In genomic region chr7:151075662-151075971, GRCh38 we compare ENCODE assay signal across 18 cellular contexts. TPM values are rescaled to one million over a fixed set of nuclear protein-coding genes. Genes with fewer than 3 reads are reported as not detected.
DNase-seq lines count a peak whose midpoint lies in the region; ATAC-seq, FAIRE-seq and TF ChIP-seq lines count a peak whose summit lies in the region.
"Had no signal": no experiment of that assay in that cellular context is flagged by ENCODE, and none has a peak within 500 bp of the region (broad histone marks: within the 10 kb centered on the region; RNA-seq: fewer than 3 reads in every experiment).

No MANE protein-coding gene starts in this region.

- POLR2A ChIA-PET in MCF 10A (lab: Yijun Ruan, JAX) = interaction anchor here (2.0 to 2.4 kb wide), 2 partner anchors 12 to 41 kb away, joined by 7 to 13 read pairs; no protein-coding TSS in a partner anchor
- POLR2A ChIA-PET in K562 (lab: Yijun Ruan, JAX) = interaction anchor here (1.2 to 1.8 kb wide), 5 partner anchors 8 to 48 kb away, joined by 4 to 8 read pairs (median 5); partner anchors contain the start of gene ABCB8

- TF ChIP-seq EP300 in K562 (IDR thresholded peaks at IDR 0.05; ENCODE audit: low read length) = no peak

- H3K4me1 ChIP-seq in breast epithelium (peaks cover 6 to 12% of the 10 kb centered on the region in 2 donors), K562 (replicated peaks in 1 of 2; ENCODE audit: control insufficient read depth in 2 of 2, insufficient read depth in 2 of 2, low read length in 2 of 2) (peaks cover 23 to 73% of the 10 kb centered on the region in 2 experiments)

- H3K9me1 ChIP-seq in K562 (ENCODE audit: control insufficient read depth, insufficient read depth, low read length) = no peaks in the 10 kb centered on the region

- no peak overlapping the region for H3K4me3 ChIP-seq in breast epithelium
- H3K4me3 ChIP-seq in K562 = no peak overlapping the region
- H3K4me3 ChIP-seq: BLaER1, SJCRH30 had no signal

- intact Hi-C loops in MCF 10A (cut with micrococcal nuclease) (no loop called here), breast epithelium (cut with DNase I; ENCODE audit: low total_unique reads) (no loop called here), K562 (cut with micrococcal nuclease) (no loop called here)

- TF ChIP-seq RAD21 in K562 (CRISPR knock-in tag; conservative IDR thresholded peaks at IDR 0.05 in 1 of 2, IDR thresholded peaks at IDR 0.05 in 1 of 2) = no peak

- H3K9me3 ChIP-seq in breast epithelium (no peaks in the 10 kb centered on the region), K562 (replicated peaks; ENCODE audit: control insufficient read depth, insufficient read depth, low read depth, low read length) (no peaks in the 10 kb centered on the region)
- H3K9me3 ChIP-seq: BLaER1, SJCRH30 had no signal

- no peak for TF ChIP-seq CTCF in MCF 10A (IDR thresholded peaks at IDR 0.05; ENCODE audit: unreplicated experiment)
- TF ChIP-seq CTCF in breast epithelium (IDR thresholded peaks at IDR 0.05) = no peak
- no peak for TF ChIP-seq CTCF in K562 (IDR thresholded peaks at IDR 0.05 in 2 of 3, conservative IDR thresholded peaks at IDR 0.05 in 1 of 3; ENCODE audit: insufficient read depth in 2 of 3, low read depth in 1 of 3, low read length in 3 of 3)
- no peak for TF ChIP-seq CTCF in neural crest cell (conservative IDR thresholded peaks at IDR 0.05)

- WGBS in K562 (ENCODE audit: insufficient coverage, low coverage, missing lambda C conversion rate) = 80% methylated on average over 7 of the region's 7 CpGs

- H3K79me2 ChIP-seq in K562 (ENCODE audit: control insufficient read depth, insufficient read depth, low read length) = peaks cover 21% of the 10 kb centered on the region

- TF ChIP-seq POLR2A in breast epithelium (IDR thresholded peaks at IDR 0.05) (no peak), K562 (conservative IDR thresholded peaks at IDR 0.05) (no peak)

- H3K4me3 Mint-ChIP-seq in MCF 10A (ENCODE audit: unreplicated experiment) (no peak overlapping the region), neural crest cell (peak overlapping the region; percentile 71)
- H3K4me3 Mint-ChIP-seq: CD4-positive, alpha-beta memory T cell had no signal

- no peak for FAIRE-seq in K562 (lab: Jason Lieb, UNC)
- FAIRE-seq: D721Med had no signal

- H4K20me1 ChIP-seq in K562 (replicated peaks; ENCODE audit: control insufficient read depth, insufficient read depth, low read length) = peaks cover 5% of the 10 kb centered on the region

- H3K9me3 Mint-ChIP-seq in MCF 10A (ENCODE audit: unreplicated experiment) = no peaks in the 10 kb centered on the region
- H3K9me3 Mint-ChIP-seq in neural crest cell = no peaks in the 10 kb centered on the region
- H3K9me3 Mint-ChIP-seq: CD4-positive, alpha-beta memory T cell had no signal

- H3K27me3 Mint-ChIP-seq in MCF 10A (ENCODE audit: insufficient read depth, unreplicated experiment) (no peaks in the 10 kb centered on the region), neural crest cell (ENCODE audit: low read depth) (no peaks in the 10 kb centered on the region)
- H3K27me3 Mint-ChIP-seq: CD4-positive, alpha-beta memory T cell had no signal

- no peak overlapping the region for H2AFZ ChIP-seq in K562 (ENCODE audit: low read depth, low read length)

- H3K36me3 Mint-ChIP-seq in MCF 10A (ENCODE audit: insufficient read depth, unreplicated experiment) (peaks cover 45% of the 10 kb centered on the region), neural crest cell (ENCODE audit: low read depth) (peaks cover 7% of the 10 kb centered on the region)

- in situ Hi-C loops in K562 (cut with MboI) = no loop called here

- H3K27ac ChIP-seq in breast epithelium (no peak overlapping the region), K562 (ENCODE audit: extremely low read depth, low read depth, low read length) (no peak overlapping the region)
- H3K27ac ChIP-seq: BLaER1, SJCRH30 had no signal

- H3K4me2 ChIP-seq in K562 (ENCODE audit: insufficient read depth, low read length) = no peak overlapping the region
- H3K4me2 ChIP-seq: BLaER1 had no signal

- peak overlapping the region in 1 of 2 experiments; percentile 74; a peak in 2 of 4 replicates for H3K9ac ChIP-seq in K562 (ENCODE audit: insufficient read depth in 1 of 2, low read depth in 2 of 2, low read length in 2 of 2)
- H3K9ac ChIP-seq: BLaER1 had no signal

- CTCF ChIA-PET in MCF 10A (lab: Yijun Ruan, JAX) = interaction anchor here (0.8 to 1.6 kb wide), 2 partner anchors 12 to 14 kb away, joined by 3 to 4 read pairs; no protein-coding TSS in a partner anchor
- CTCF ChIA-PET in K562 (lab: Yijun Ruan, JAX; ENCODE audit: low intra/inter-chr PET ratio) = no interaction called here

- DNase-seq in MCF 10A (ENCODE audit: unreplicated experiment) (no peak), breast epithelium (ENCODE audit: low spot score in 2 of 2) (no peak), K562 (ENCODE audit: extremely low read depth in 1 of 4, low spot score in 3 of 4) (no peak), neural crest cell (ENCODE audit: low read depth, low spot score) (no peak), HCEC 1CT (no peak), HT-29 (ENCODE audit: low spot score) (no peak)
- DNase-seq: H7, KBM-7, NCI-H1105 treated with DMSO at 0.1 percent for 48 hours, NCI-H1694, NCI-H2081 treated with DMSO at 0.1 percent for 48 hours, NCI-H446 treated with DMSO at 0.1 percent for 48 hours, OCI-M1, SJCRH30 had no signal

- ATAC-seq in K562 (no peak), GM18867 (IDR thresholded peaks at IDR 0.05; ENCODE audit: unreplicated experiment) (no peak)

- H3K27me3 ChIP-seq in breast epithelium (no peaks in the 10 kb centered on the region), K562 (ENCODE audit: control insufficient read depth in 2 of 2, insufficient read depth in 2 of 2, low read length in 2 of 2) (no peaks in the 10 kb centered on the region)
- H3K27me3 ChIP-seq: BLaER1, SJCRH30 had no signal

- H3K36me3 ChIP-seq in breast epithelium (peaks cover 13% of the 10 kb centered on the region), K562 (ENCODE audit: control insufficient read depth, insufficient read depth, low read length) (peaks cover 90% of the 10 kb centered on the region)

- BruUV-seq in MCF 10A (replicated peaks; lab: Mats Ljungman, UMichigan) = TSS peak; percentile 33
- no TSS peak for BruUV-seq in K562 (replicated peaks; lab: Mats Ljungman, UMichigan)

- H3K4me1 Mint-ChIP-seq in MCF 10A (ENCODE audit: insufficient read depth, unreplicated experiment) (peaks cover 16% of the 10 kb centered on the region), neural crest cell (peaks cover 17% of the 10 kb centered on the region)

- H3K27ac Mint-ChIP-seq in MCF 10A (ENCODE audit: low read depth, unreplicated experiment) (no peak overlapping the region), neural crest cell (ENCODE audit: unreplicated experiment) (peak overlapping the region; percentile 43)

RNA-seq across cellular contexts. Expression of gene FASTK, which starts 5.0 kb away (rescaled TPM):
- total RNA-seq in MCF 10A (2022) (79.3 and 83.6 TPM in 2 replicates), breast epithelium (10 to 100 TPM; 45.6 to 63.5 (median 60.0) TPM), K562 (2014; rRNA removed) (114 and 139 TPM in 2 replicates), K562 (2014; rRNA removed; fragmentation: Illumina TruSeq; extraction: Trizol) (8.3 and 12.6 TPM in 2 replicates), K562 (2015; rRNA removed; fragmentation: Illumina TruSeq; extraction: Trizol) (50.3 and 55.4 TPM in 2 replicates), K562 (2021) (106 and 112 TPM in 2 replicates), neural crest cell (82.4 and 86.1 TPM in 2 replicates)
- total RNA-seq in K562 (2011; cell fraction: chromatin; rRNA removed; ENCODE audit: low replicate concordance) = 153 and 539 TPM in 2 replicates
- 501 and 515 TPM in 2 replicates for total RNA-seq in K562 (2011; cell fraction: nucleolus; rRNA removed)
- 225 and 261 TPM in 2 replicates for total RNA-seq in K562 (2011; cell fraction: nucleoplasm; rRNA removed)
- polyA plus RNA-seq in K562 (2011; rRNA removed) (48.2 and 69.4 TPM in 2 replicates), K562 (2014; fragmentation: Illumina TruSeq; extraction: Trizol) (38.2 and 53.4 TPM in 2 replicates), K562 (2014; fragmentation: Nextera tagmentation; extraction: Ambion mirVana) (1 to 10 TPM in 1 of 2 experiments, under 1 TPM in 1; 0.51 to 2.7 TPM), K562 (2014; rRNA removed) (150 and 181 TPM in 2 replicates)
- polyA plus RNA-seq in K562 (2011; cell fraction: cytosol; rRNA removed) = 50.7 and 105 TPM in 2 replicates
- 711 and 1,075 TPM in 2 replicates for polyA plus RNA-seq in K562 (2011; cell fraction: nucleus; rRNA removed)
- 70.9 and 124 TPM in 2 replicates for polyA plus RNA-seq in K562 (2012)
- 18.8 and 24.7 TPM in 2 replicates for polyA minus RNA-seq in K562 (2011; rRNA and poly(A)+ RNA removed)
- polyA minus RNA-seq in K562 (2011; cell fraction: cytosol; rRNA and poly(A)+ RNA removed) = 22.8 and 23.4 TPM in 2 replicates
- polyA minus RNA-seq in K562 (2011; cell fraction: nucleus; rRNA and poly(A)+ RNA removed) = 187 and 189 TPM in 2 replicates
- total RNA-seq in HT-29 (2014; rRNA removed; shearing (Covaris generic)) = 265 and 300 TPM in 2 replicates

RNA-seq across cellular contexts. Expression of gene TMUB1, which starts 7.7 kb away (rescaled TPM):
- 25.7 and 30.1 TPM in 2 replicates for total RNA-seq in MCF 10A (2022)
- total RNA-seq in breast epithelium = 10 to 100 TPM; 32.1 to 36.1 (median 35.0) TPM
- 28.8 and 70.7 TPM in 2 replicates for total RNA-seq in K562 (2011; cell fraction: chromatin; rRNA removed; ENCODE audit: low replicate concordance)
- total RNA-seq in K562 (2011; cell fraction: nucleolus; rRNA removed) = 113 and 126 TPM in 2 replicates
- 72.2 and 72.4 TPM in 2 replicates for total RNA-seq in K562 (2011; cell fraction: nucleoplasm; rRNA removed)
- 189 and 255 TPM in 2 replicates for total RNA-seq in K562 (2014; rRNA removed)
- total RNA-seq in K562 (2014; rRNA removed; fragmentation: Illumina TruSeq; extraction: Trizol) = 19.4 and 21.4 TPM in 2 replicates
- 86.3 and 97.0 TPM in 2 replicates for total RNA-seq in K562 (2015; rRNA removed; fragmentation: Illumina TruSeq; extraction: Trizol)
- total RNA-seq in K562 (2021) = 233 and 241 TPM in 2 replicates
- 38.4 and 59.7 TPM in 2 replicates for polyA plus RNA-seq in K562 (2011; rRNA removed)
- 86.5 and 297 TPM in 2 replicates for polyA plus RNA-seq in K562 (2011; cell fraction: cytosol; rRNA removed)
- polyA plus RNA-seq in K562 (2011; cell fraction: nucleus; rRNA removed) = 123 and 249 TPM in 2 replicates
- 165 and 183 TPM in 2 replicates for polyA plus RNA-seq in K562 (2012)
- 74.1 and 210 TPM in 2 replicates for polyA plus RNA-seq in K562 (2014; fragmentation: Illumina TruSeq; extraction: Trizol)
- under 1 TPM; 0.14 to 0.34 TPM for polyA plus RNA-seq in K562 (2014; fragmentation: Nextera tagmentation; extraction: Ambion mirVana)
- 195 and 207 TPM in 2 replicates for polyA plus RNA-seq in K562 (2014; rRNA removed)
- 8.2 and 12.5 TPM in 2 replicates for polyA minus RNA-seq in K562 (2011; rRNA and poly(A)+ RNA removed)
- polyA minus RNA-seq in K562 (2011; cell fraction: cytosol; rRNA and poly(A)+ RNA removed) = 52.4 and 69.4 TPM in 2 replicates
- polyA minus RNA-seq in K562 (2011; cell fraction: nucleus; rRNA and poly(A)+ RNA removed) = 18.0 and 20.3 TPM in 2 replicates
- 44.9 and 46.5 TPM in 2 replicates for total RNA-seq in neural crest cell
- total RNA-seq in HT-29 (2014; rRNA removed; shearing (Covaris generic)) = 258 and 264 TPM in 2 replicates

RNA-seq across cellular contexts. Expression of gene AGAP3, which starts 10.7 kb away (rescaled TPM):
- total RNA-seq in MCF 10A (2022) (95.6 and 138 TPM in 2 replicates), breast epithelium (10 to 100 TPM; 47.2 to 58.1 (median 55.1) TPM), K562 (2014; rRNA removed) (62.2 and 94.2 TPM in 2 replicates), K562 (2014; rRNA removed; fragmentation: Illumina TruSeq; extraction: Trizol) (34.6 and 44.0 TPM in 2 replicates), K562 (2015; rRNA removed; fragmentation: Illumina TruSeq; extraction: Trizol) (59.8 and 60.0 TPM in 2 replicates), K562 (2021) (178 and 208 TPM in 2 replicates), neural crest cell (128 and 139 TPM in 2 replicates)
- total RNA-seq in K562 (2011; cell fraction: chromatin; rRNA removed; ENCODE audit: low replicate concordance) = 309 and 657 TPM in 2 replicates
- total RNA-seq in K562 (2011; cell fraction: nucleolus; rRNA removed) = 263 and 322 TPM in 2 replicates
- total RNA-seq in K562 (2011; cell fraction: nucleoplasm; rRNA removed) = 258 and 293 TPM in 2 replicates
- polyA plus RNA-seq in K562 (2011; rRNA removed) (61.4 and 65.4 TPM in 2 replicates), K562 (2014; fragmentation: Illumina TruSeq; extraction: Trizol) (66.7 and 96.7 TPM in 2 replicates), K562 (2014; fragmentation: Nextera tagmentation; extraction: Ambion mirVana) (1 to 10 TPM; 3.4 to 4.4 TPM), K562 (2014; rRNA removed) (118 and 127 TPM in 2 replicates)
- 86.8 and 233 TPM in 2 replicates for polyA plus RNA-seq in K562 (2011; cell fraction: cytosol; rRNA removed)
- polyA plus RNA-seq in K562 (2011; cell fraction: nucleus; rRNA removed) = 273 and 510 TPM in 2 replicates
- polyA plus RNA-seq in K562 (2012) = 83.7 and 110 TPM in 2 replicates
- 34.5 and 46.4 TPM in 2 replicates for polyA minus RNA-seq in K562 (2011; rRNA and poly(A)+ RNA removed)
- 64.1 and 65.6 TPM in 2 replicates for polyA minus RNA-seq in K562 (2011; cell fraction: cytosol; rRNA and poly(A)+ RNA removed)
- polyA minus RNA-seq in K562 (2011; cell fraction: nucleus; rRNA and poly(A)+ RNA removed) = 79.9 and 118 TPM in 2 replicates
- total RNA-seq in HT-29 (2014; rRNA removed; shearing (Covaris generic)) = 140 and 162 TPM in 2 replicates

RNA-seq across cellular contexts. Expression of gene SLC4A2, which starts 16.2 kb away (rescaled TPM):
- 112 and 114 TPM in 2 replicates for total RNA-seq in MCF 10A (2022)
- total RNA-seq in breast epithelium = 100 to 1,000 TPM in 1 of 3 donors, 10 to 100 TPM in 2; 83.2 to 101 (median 92.8) TPM
- 230 and 845 TPM in 2 replicates for total RNA-seq in K562 (2011; cell fraction: chromatin; rRNA removed; ENCODE audit: low replicate concordance)
- 746 and 756 TPM in 2 replicates for total RNA-seq in K562 (2011; cell fraction: nucleolus; rRNA removed)
- total RNA-seq in K562 (2011; cell fraction: nucleoplasm; rRNA removed) = 367 and 388 TPM in 2 replicates
- 360 and 417 TPM in 2 replicates for total RNA-seq in K562 (2014; rRNA removed)
- total RNA-seq in K562 (2014; rRNA removed; fragmentation: Illumina TruSeq; extraction: Trizol) = 32.6 and 55.0 TPM in 2 replicates
- total RNA-seq in K562 (2015; rRNA removed; fragmentation: Illumina TruSeq; extraction: Trizol) = 130 and 132 TPM in 2 replicates
- total RNA-seq in K562 (2021) = 363 and 375 TPM in 2 replicates
- polyA plus RNA-seq in K562 (2011; rRNA removed) = 69.2 and 85.2 TPM in 2 replicates
- 68.0 and 147 TPM in 2 replicates for polyA plus RNA-seq in K562 (2011; cell fraction: cytosol; rRNA removed)
- polyA plus RNA-seq in K562 (2011; cell fraction: nucleus; rRNA removed) = 438 and 829 TPM in 2 replicates
- 243 and 347 TPM in 2 replicates for polyA plus RNA-seq in K562 (2012)
- polyA plus RNA-seq in K562 (2014; fragmentation: Illumina TruSeq; extraction: Trizol) = 166 and 212 TPM in 2 replicates
- 10 to 100 TPM; 11.4 to 28.8 TPM for polyA plus RNA-seq in K562 (2014; fragmentation: Nextera tagmentation; extraction: Ambion mirVana)
- polyA plus RNA-seq in K562 (2014; rRNA removed) = 306 and 316 TPM in 2 replicates
- 29.9 and 60.1 TPM in 2 replicates for polyA minus RNA-seq in K562 (2011; rRNA and poly(A)+ RNA removed)
- polyA minus RNA-seq in K562 (2011; cell fraction: cytosol; rRNA and poly(A)+ RNA removed) = 79.9 and 106 TPM in 2 replicates
- polyA minus RNA-seq in K562 (2011; cell fraction: nucleus; rRNA and poly(A)+ RNA removed) = 138 and 143 TPM in 2 replicates
- 139 and 141 TPM in 2 replicates for total RNA-seq in neural crest cell
- 851 and 1,005 TPM in 2 replicates for total RNA-seq in HT-29 (2014; rRNA removed; shearing (Covaris generic))

RNA-seq across cellular contexts. Expression of gene CDK5, which starts 17.9 kb away (rescaled TPM):
- total RNA-seq in MCF 10A (2022) (11.8 and 12.2 TPM in 2 replicates), breast epithelium (1 to 10 TPM; 5.2 to 8.8 (median 8.6) TPM), K562 (2014; rRNA removed) (38.0 and 53.5 TPM in 2 replicates), K562 (2014; rRNA removed; fragmentation: Illumina TruSeq; extraction: Trizol) (11.8 and 20.3 TPM in 2 replicates), K562 (2015; rRNA removed; fragmentation: Illumina TruSeq; extraction: Trizol) (32.2 and 35.8 TPM in 2 replicates), K562 (2021) (25.0 and 25.3 TPM in 2 replicates), neural crest cell (38.9 TPM in 2 replicates)
- total RNA-seq in K562 (2011; cell fraction: chromatin; rRNA removed; ENCODE audit: low replicate concordance) = 19.7 and 25.7 TPM in 2 replicates
- total RNA-seq in K562 (2011; cell fraction: nucleolus; rRNA removed) = 30.0 and 32.9 TPM in 2 replicates
- total RNA-seq in K562 (2011; cell fraction: nucleoplasm; rRNA removed) = 23.7 and 24.5 TPM in 2 replicates
- polyA plus RNA-seq in K562 (2011; rRNA removed) (27.5 and 28.6 TPM in 2 replicates), K562 (2014; fragmentation: Illumina TruSeq; extraction: Trizol) (29.0 and 34.3 TPM in 2 replicates), K562 (2014; fragmentation: Nextera tagmentation; extraction: Ambion mirVana) (10 to 100 TPM in 1 of 2 experiments, 1 to 10 TPM in 1; 3.2 to 18.1 TPM), K562 (2014; rRNA removed) (25.6 and 28.4 TPM in 2 replicates)
- 47.3 and 82.3 TPM in 2 replicates for polyA plus RNA-seq in K562 (2011; cell fraction: cytosol; rRNA removed)
- polyA plus RNA-seq in K562 (2011; cell fraction: nucleus; rRNA removed) = 35.2 and 43.5 TPM in 2 replicates
- polyA plus RNA-seq in K562 (2012) = 36.0 and 38.1 TPM in 2 replicates
- 25.6 and 37.1 TPM in 2 replicates for polyA minus RNA-seq in K562 (2011; rRNA and poly(A)+ RNA removed)
- 13.6 and 28.1 TPM in 2 replicates for polyA minus RNA-seq in K562 (2011; cell fraction: cytosol; rRNA and poly(A)+ RNA removed)
- 15.5 and 21.0 TPM in 2 replicates for polyA minus RNA-seq in K562 (2011; cell fraction: nucleus; rRNA and poly(A)+ RNA removed)
- total RNA-seq in HT-29 (2014; rRNA removed; shearing (Covaris generic)) = 43.6 and 62.6 TPM in 2 replicates
